Comparison of ENCODE assay signal across 19 cellular contexts in the genomic region with DNA sequence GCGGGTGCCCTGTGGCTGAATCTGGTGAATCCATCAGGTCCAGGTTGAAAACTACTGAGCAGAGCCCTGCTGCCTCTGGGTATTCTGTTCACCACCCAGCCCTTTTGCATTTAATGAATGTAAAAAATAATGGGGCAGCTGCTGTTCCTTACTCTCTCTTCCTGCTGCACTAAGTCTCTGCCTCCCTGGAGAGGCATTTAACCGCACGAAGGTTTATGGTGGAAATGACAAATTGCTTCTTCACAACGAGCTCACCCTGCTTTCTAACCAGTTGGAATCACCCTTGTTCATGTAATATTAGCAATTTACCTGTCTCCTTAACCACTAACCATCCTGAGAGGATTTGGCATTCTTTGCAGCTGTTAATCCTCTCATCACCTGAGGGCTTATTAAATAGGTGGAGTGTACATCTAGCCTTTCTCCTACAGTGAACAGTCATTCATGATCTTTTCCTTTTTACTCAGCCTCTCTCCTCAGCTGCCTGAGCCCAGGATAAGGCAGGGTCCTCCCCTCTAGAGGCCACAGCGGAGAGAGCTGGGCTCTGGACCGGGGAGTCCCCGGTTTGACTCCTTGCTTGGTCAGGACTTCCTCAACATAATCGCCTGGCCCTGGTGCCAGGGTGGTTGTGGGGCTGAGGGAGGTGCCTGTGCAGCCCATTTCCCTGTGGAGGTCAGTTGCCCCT.
DNase-seq lines count a peak whose midpoint lies in the region; ATAC-seq and TF ChIP-seq lines count a peak whose summit lies in the region.
"Had no signal": no experiment of that assay in that cellular context is flagged by ENCODE, and none has a peak within 500 bp of the region (broad histone marks: within the 10 kb centered on the region; RNA-seq: fewer than 3 reads in every experiment).

No MANE protein-coding gene starts in this region.

- DNase-seq in DMS 273 (lab: John Stamatoyannopoulos, UW; ENCODE audit: unreplicated experiment) (peak; percentile 62), DMS 273 treated with DMSO at 0.1 percent for 48 hours (lab: John Stamatoyannopoulos, UW) (no peak), NCI-H2107 treated with DMSO at 0.1 percent for 48 hours (lab: John Stamatoyannopoulos, UW; ENCODE audit: unreplicated experiment) (peak; percentile 97), amniotic epithelial cell (ENCODE audit: low read depth) (peak; percentile 37), testis (no peak)
- DNase-seq in activated T-cell treated with anti-CD3 and anti-CD28 coated beads, Interleukin-2, amount 50 U/mL, for 48 hours, result no peak
- DNase-seq: activated naive CD4-positive, alpha-beta T cell treated with anti-CD3 and anti-CD28 coated beads, Interleukin-2, amount 50 U/mL, for 16 hours; activated T-cell treated with anti-CD3 and anti-CD28 coated beads for 4 hours; body of pancreas; immature natural killer cell; Peyer's patch; psoas muscle; upper lobe of left lung had no signal

- intact Hi-C loops in testis (cut with DNase I; ENCODE audit: low total_unique reads), result no loop called here

- TF ChIP-seq POLR2A in testis (IDR thresholded peaks at IDR 0.05), result no peak

- no peaks in the 10 kb centered on the region for H3K9me3 ChIP-seq in testis
- H3K9me3 ChIP-seq: body of pancreas, Peyer's patch, psoas muscle, upper lobe of left lung had no signal

- H3K4me3 ChIP-seq in testis, result no peak overlapping the region
- H3K4me3 ChIP-seq: body of pancreas, GM12878, lung, Peyer's patch, psoas muscle, upper lobe of left lung had no signal

- H3K4me1 ChIP-seq in testis, result peaks cover 7% of the 10 kb centered on the region
- H3K4me1 ChIP-seq: Peyer's patch, psoas muscle, upper lobe of left lung had no signal

- H3K27ac ChIP-seq in temporal lobe (ENCODE audit: low read depth, low read length), result peak overlapping the region; percentile 22
- no peak overlapping the region for H3K27ac ChIP-seq in testis
- H3K27ac ChIP-seq: 22Rv1, Peyer's patch, psoas muscle, upper lobe of left lung had no signal

- no peak for ATAC-seq in HG02981 (IDR thresholded peaks at IDR 0.05; ENCODE audit: unreplicated experiment)
- ATAC-seq: body of pancreas, GM12878, psoas muscle, SK-N-SH treated with all-trans-retinoic acid at 6 μM for 48 hours had no signal

- 89% methylated on average over 6 to 8 of the region's 8 CpGs for WGBS in testis, 2 donors

- TF ChIP-seq CTCF in testis (IDR thresholded peaks at IDR 0.05), result no peak

- H3K36me3 ChIP-seq in testis (ENCODE audit: low read depth, missing control alignments), result no peaks in the 10 kb centered on the region
- H3K36me3 ChIP-seq: Peyer's patch, upper lobe of left lung had no signal

- H3K27me3 ChIP-seq in testis, result no peaks in the 10 kb centered on the region
- H3K27me3 ChIP-seq: body of pancreas, Peyer's patch, upper lobe of left lung had no signal

Comparison
In these comparisons a context has a peak if more than half of its experiments do, and no peak if none do; other contexts are left out.
1. DNase-seq: peak in DMS 273 (single experiment), NCI-H2107 treated with DMSO at 0.1 percent for 48 hours (single experiment) and amniotic epithelial cell (single experiment); none in DMS 273 treated with DMSO at 0.1 percent for 48 hours (single experiment), activated T-cell treated with anti-CD3 and anti-CD28 coated beads, Interleukin-2, amount 50 U/mL, for 48 hours (0 of 2) and testis (single experiment).